Comparison of ENCODE assay signal across 12 cellular contexts in genomic region chr7:134613623-134614347, GRCh38. TPM values are rescaled to one million over a fixed set of nuclear protein-coding genes. Genes with fewer than 3 reads are reported as not detected.
DNase-seq lines count a peak whose midpoint lies in the region; ATAC-seq and TF ChIP-seq lines count a peak whose summit lies in the region.
"Had no signal": no experiment of that assay in that cellular context is flagged by ENCODE, and none has a peak within 500 bp of the region (broad histone marks: within the 10 kb centered on the region; RNA-seq: fewer than 3 reads in every experiment).

No MANE protein-coding gene starts in this region.

- peaks cover 27% of the 10 kb centered on the region for H3K4me1 ChIP-seq in adipocyte (ENCODE audit: control insufficient read depth, insufficient read depth, low read length)
- H3K4me1 ChIP-seq in vagina: peaks cover 38% of the 10 kb centered on the region
- H3K4me1 ChIP-seq in GM23338 (ENCODE audit: insufficient read depth): no peaks in the 10 kb centered on the region

- H3K4me3 ChIP-seq in adipocyte (ENCODE audit: low read length): peak overlapping the region; percentile 19
- H3K4me3 ChIP-seq in vagina: no peak overlapping the region
- no peak overlapping the region for H3K4me3 ChIP-seq in GM23338

- H3K4me1 Mint-ChIP-seq in GM23338: no peaks in the 10 kb centered on the region

- no peaks in the 10 kb centered on the region for H3K36me3 Mint-ChIP-seq in GM23338 (ENCODE audit: low read depth)

- H3K27me3 ChIP-seq in adipocyte (replicated peaks; ENCODE audit: control insufficient read depth, insufficient read depth, low read length) (no peaks in the 10 kb centered on the region), vagina (no peaks in the 10 kb centered on the region), GM23338 (ENCODE audit: insufficient read depth) (no peaks in the 10 kb centered on the region)

- H3F3A ChIP-seq in GM23338 (replicated peaks; ENCODE audit: low read depth): no peaks in the 10 kb centered on the region

- peak in 2 of 3 donors; percentile 27 to 29 for DNase-seq in stimulated activated CD4-positive, alpha-beta T cell treated with anti-CD3 and anti-CD28 coated beads, Interleukin-12 subunit alpha, Interleukin-12 subunit beta, amount 100 ng/mL, for 48 hours (ENCODE audit: low read depth in 2 of 3, low spot score in 1 of 3)
- no peak for DNase-seq in stimulated activated CD4-positive, alpha-beta T cell treated with anti-CD3 and anti-CD28 coated beads, Interleukin-12 subunit alpha, Interleukin-12 subunit beta, amount 100 ng/mL, for 4 hours
- DNase-seq in adipocyte (ENCODE audit: low read depth) (peak; percentile 91), hepatic stellate cell (ENCODE audit: low spot score) (peak; percentile 71), vagina (ENCODE audit: extremely low spot score in 2 of 2) (no peak), GM23338 (ENCODE audit: low spot score) (no peak), HK-2 (ENCODE audit: unreplicated experiment) (no peak)
- DNase-seq: activated CD8-positive, alpha-beta memory T cell treated with anti-CD3 and anti-CD28 coated beads, Interleukin-2, amount 50 U/mL, for 48 hours; DND-41; NCI-H1694 had no signal

- no peaks in the 10 kb centered on the region for H4K20me1 ChIP-seq in GM23338 (replicated peaks; ENCODE audit: insufficient read depth)

- H3K9me2 ChIP-seq in GM23338 (ENCODE audit: insufficient read depth): peaks cover 9% of the 10 kb centered on the region

- intact Hi-C loops in vagina (cut with DNase I): loop anchor here (5.0 kb wide), 1 partner anchor 1476 kb away; no protein-coding TSS in a partner anchor

- H3K27ac ChIP-seq in vagina (peak overlapping the region; percentile 74), GM23338 (ENCODE audit: low read depth) (no peak overlapping the region)

- H3K27ac Mint-ChIP-seq in GM23338: no peak overlapping the region

- no peak for TF ChIP-seq CTCF in vagina (IDR thresholded peaks at IDR 0.05)
- no peak for TF ChIP-seq CTCF in GM23338 (conservative IDR thresholded peaks at IDR 0.05; ENCODE audit: low read depth in 2 of 2)

- no peak overlapping the region for H3K4me3 Mint-ChIP-seq in GM23338

- H3K9ac ChIP-seq in adipocyte (ENCODE audit: low read length): peak overlapping the region; percentile 64

- H3K9me3 ChIP-seq in adipocyte (ENCODE audit: control insufficient read depth, low read length): no peaks in the 10 kb centered on the region
- H3K9me3 ChIP-seq in vagina: no peaks in the 10 kb centered on the region

- no peak for ATAC-seq in GM23338
- no peak for ATAC-seq in GM21825 (IDR thresholded peaks at IDR 0.05; ENCODE audit: unreplicated experiment)
- ATAC-seq: left lobe of liver had no signal

- no peaks in the 10 kb centered on the region for H3K9me3 Mint-ChIP-seq in GM23338

- H3K27me3 Mint-ChIP-seq in GM23338 (ENCODE audit: insufficient read depth, low read depth, poor library complexity): no peaks in the 10 kb centered on the region

- H3K79me2 ChIP-seq in GM23338 (replicated peaks; ENCODE audit: insufficient read depth): no peaks in the 10 kb centered on the region

- no peak for TF ChIP-seq POLR2A in vagina (IDR thresholded peaks at IDR 0.05)

- no peak overlapping the region for H3K4me2 ChIP-seq in GM23338

- no peak overlapping the region; the same call in 1 of the 2 replicates for H2AFZ ChIP-seq in GM23338

- H3K36me3 ChIP-seq in adipocyte (ENCODE audit: control insufficient read depth, insufficient read depth, low read length, severe bottlenecking) (no peaks in the 10 kb centered on the region), vagina (no peaks in the 10 kb centered on the region), GM23338 (ENCODE audit: insufficient read depth) (no peaks in the 10 kb centered on the region)

TF ChIP-seq in GM23338, 12 proteins besides CTCF, POLR2A, EP300 and RAD21:
- TF ChIP-seq, protein P1, sequence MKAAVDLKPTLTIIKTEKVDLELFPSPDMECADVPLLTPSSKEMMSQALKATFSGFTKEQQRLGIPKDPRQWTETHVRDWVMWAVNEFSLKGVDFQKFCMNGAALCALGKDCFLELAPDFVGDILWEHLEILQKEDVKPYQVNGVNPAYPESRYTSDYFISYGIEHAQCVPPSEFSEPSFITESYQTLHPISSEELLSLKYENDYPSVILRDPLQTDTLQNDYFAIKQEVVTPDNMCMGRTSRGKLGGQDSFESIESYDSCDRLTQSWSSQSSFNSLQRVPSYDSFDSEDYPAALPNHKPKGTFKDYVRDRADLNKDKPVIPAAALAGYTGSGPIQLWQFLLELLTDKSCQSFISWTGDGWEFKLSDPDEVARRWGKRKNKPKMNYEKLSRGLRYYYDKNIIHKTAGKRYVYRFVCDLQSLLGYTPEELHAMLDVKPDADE (IDR thresholded peaks at IDR 0.05): no peak
- TF ChIP-seq ZNF331 (CRISPR knock-in tag; IDR thresholded peaks at IDR 0.05; ENCODE audit: low read depth) (no peak), STAT1 (IDR thresholded peaks at IDR 0.05; ENCODE audit: unreplicated experiment) (no peak)

RNA-seq across cellular contexts. Expression of gene BPGM, which starts 32.9 kb away (rescaled TPM):
- total RNA-seq in vagina: 9.1 TPM
- total RNA-seq in GM23338 (2014; rRNA removed; shearing (Covaris generic)): 16.8 and 16.9 TPM in 2 replicates
- 16.5 and 16.9 TPM in 2 replicates for polyA plus RNA-seq in GM23338 (2016; fragmentation: Nextera tagmentation; extraction: Ambion mirVana)

Comparison
In these comparisons a context has a peak if more than half of its experiments do, and no peak if none do; other contexts are left out.
1. DNase-seq: peak in stimulated activated CD4-positive, alpha-beta T cell treated with anti-CD3 and anti-CD28 coated beads, Interleukin-12 subunit alpha, Interleukin-12 subunit beta, amount 100 ng/mL, for 48 hours (2 of 3), adipocyte (single experiment) and hepatic stellate cell (single experiment); none in stimulated activated CD4-positive, alpha-beta T cell treated with anti-CD3 and anti-CD28 coated beads, Interleukin-12 subunit alpha, Interleukin-12 subunit beta, amount 100 ng/mL, for 4 hours (single experiment), vagina (0 of 2), GM23338 (single experiment) and HK-2 (single experiment).